1 cellular context compared by ENCODE assay signal in genomic region chr16:90047714-90048346, GRCh38.
TF ChIP-seq lines count a peak whose summit lies in the region.

No MANE protein-coding gene starts in this region.

TF ChIP-seq in liver, 16 proteins besides CTCF, POLR2A, EP300 and RAD21 (continued from another document):
- TF ChIP-seq ZBTB33 (IDR thresholded peaks at IDR 0.05) (no peak), FOXA2 (IDR thresholded peaks at IDR 0.05) (no peak), FOXA1 (IDR thresholded peaks at IDR 0.05) (no peak)
